Comparison of ENCODE assay signal across 1 cellular context in the genomic region with DNA sequence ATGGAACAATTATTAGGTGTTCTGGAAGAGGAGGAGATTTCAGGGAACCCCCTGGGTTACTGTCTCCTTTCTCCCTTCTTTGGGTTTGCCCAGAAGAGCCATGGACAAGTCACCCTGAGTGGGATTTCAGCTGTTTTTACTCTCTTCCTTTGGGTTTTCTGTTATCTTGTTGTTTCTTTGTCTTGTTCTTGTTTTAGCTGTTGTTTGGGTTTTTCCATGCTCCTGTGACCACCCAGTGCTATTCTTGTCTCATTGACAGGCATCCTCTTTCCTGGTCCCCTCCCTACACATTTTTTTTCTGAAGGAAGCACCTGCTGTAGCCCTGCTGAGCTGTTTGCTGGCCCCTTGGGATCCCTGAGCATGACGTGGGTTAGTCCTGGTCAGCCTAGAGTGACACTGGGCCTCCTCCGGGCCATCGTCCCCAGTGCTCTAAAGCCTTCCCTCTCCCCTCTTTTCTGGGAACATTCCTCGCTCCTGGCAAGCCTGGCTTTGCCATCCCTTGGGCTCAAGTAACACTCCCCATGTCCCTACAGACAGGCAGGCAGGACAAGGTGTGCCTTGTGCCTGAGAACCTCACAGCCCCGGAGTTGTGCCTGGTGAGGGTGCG.
TF ChIP-seq lines count a peak whose summit lies in the region.

No MANE protein-coding gene starts in this region.

TF ChIP-seq in SK-N-SH, 30 proteins besides CTCF, POLR2A, EP300 and RAD21 (continued from another document):
- TF ChIP-seq, protein P1, sequence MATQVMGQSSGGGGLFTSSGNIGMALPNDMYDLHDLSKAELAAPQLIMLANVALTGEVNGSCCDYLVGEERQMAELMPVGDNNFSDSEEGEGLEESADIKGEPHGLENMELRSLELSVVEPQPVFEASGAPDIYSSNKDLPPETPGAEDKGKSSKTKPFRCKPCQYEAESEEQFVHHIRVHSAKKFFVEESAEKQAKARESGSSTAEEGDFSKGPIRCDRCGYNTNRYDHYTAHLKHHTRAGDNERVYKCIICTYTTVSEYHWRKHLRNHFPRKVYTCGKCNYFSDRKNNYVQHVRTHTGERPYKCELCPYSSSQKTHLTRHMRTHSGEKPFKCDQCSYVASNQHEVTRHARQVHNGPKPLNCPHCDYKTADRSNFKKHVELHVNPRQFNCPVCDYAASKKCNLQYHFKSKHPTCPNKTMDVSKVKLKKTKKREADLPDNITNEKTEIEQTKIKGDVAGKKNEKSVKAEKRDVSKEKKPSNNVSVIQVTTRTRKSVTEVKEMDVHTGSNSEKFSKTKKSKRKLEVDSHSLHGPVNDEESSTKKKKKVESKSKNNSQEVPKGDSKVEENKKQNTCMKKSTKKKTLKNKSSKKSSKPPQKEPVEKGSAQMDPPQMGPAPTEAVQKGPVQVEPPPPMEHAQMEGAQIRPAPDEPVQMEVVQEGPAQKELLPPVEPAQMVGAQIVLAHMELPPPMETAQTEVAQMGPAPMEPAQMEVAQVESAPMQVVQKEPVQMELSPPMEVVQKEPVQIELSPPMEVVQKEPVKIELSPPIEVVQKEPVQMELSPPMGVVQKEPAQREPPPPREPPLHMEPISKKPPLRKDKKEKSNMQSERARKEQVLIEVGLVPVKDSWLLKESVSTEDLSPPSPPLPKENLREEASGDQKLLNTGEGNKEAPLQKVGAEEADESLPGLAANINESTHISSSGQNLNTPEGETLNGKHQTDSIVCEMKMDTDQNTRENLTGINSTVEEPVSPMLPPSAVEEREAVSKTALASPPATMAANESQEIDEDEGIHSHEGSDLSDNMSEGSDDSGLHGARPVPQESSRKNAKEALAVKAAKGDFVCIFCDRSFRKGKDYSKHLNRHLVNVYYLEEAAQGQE (IDR thresholded peaks at IDR 0.05; ENCODE audit: low read depth, low read length), result no peak
- TF ChIP-seq, protein P2, sequence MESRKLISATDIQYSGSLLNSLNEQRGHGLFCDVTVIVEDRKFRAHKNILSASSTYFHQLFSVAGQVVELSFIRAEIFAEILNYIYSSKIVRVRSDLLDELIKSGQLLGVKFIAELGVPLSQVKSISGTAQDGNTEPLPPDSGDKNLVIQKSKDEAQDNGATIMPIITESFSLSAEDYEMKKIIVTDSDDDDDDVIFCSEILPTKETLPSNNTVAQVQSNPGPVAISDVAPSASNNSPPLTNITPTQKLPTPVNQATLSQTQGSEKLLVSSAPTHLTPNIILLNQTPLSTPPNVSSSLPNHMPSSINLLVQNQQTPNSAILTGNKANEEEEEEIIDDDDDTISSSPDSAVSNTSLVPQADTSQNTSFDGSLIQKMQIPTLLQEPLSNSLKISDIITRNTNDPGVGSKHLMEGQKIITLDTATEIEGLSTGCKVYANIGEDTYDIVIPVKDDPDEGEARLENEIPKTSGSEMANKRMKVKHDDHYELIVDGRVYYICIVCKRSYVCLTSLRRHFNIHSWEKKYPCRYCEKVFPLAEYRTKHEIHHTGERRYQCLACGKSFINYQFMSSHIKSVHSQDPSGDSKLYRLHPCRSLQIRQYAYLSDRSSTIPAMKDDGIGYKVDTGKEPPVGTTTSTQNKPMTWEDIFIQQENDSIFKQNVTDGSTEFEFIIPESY (IDR thresholded peaks at IDR 0.05; ENCODE audit: borderline replicate concordance, low read depth), result no peak
- TF ChIP-seq FOXJ3 (CRISPR knock-in tag; IDR thresholded peaks at IDR 0.05), result no peak
- TF ChIP-seq ELF1 (IDR thresholded peaks at IDR 0.05), result no peak
- no peak for TF ChIP-seq TEAD4 (IDR thresholded peaks at IDR 0.05; ENCODE audit: borderline replicate concordance, insufficient read depth)
- TF ChIP-seq EZH2phosphoT487 (IDR thresholded peaks at IDR 0.05; ENCODE audit: borderline replicate concordance, low read depth), result no peak
- TF ChIP-seq RFX5 (IDR thresholded peaks at IDR 0.05; ENCODE audit: low read length), result no peak
- TF ChIP-seq MXI1 (IDR thresholded peaks at IDR 0.05; ENCODE audit: low read depth, low read length), result no peak
- TF ChIP-seq POLR2AphosphoS5 (IDR thresholded peaks at IDR 0.05; ENCODE audit: low read depth, low read length), result no peak
- no peak for TF ChIP-seq RCOR1 (IDR thresholded peaks at IDR 0.05; ENCODE audit: low read length)
